ENCODE assay signal across 10 cellular contexts in the genomic region with DNA sequence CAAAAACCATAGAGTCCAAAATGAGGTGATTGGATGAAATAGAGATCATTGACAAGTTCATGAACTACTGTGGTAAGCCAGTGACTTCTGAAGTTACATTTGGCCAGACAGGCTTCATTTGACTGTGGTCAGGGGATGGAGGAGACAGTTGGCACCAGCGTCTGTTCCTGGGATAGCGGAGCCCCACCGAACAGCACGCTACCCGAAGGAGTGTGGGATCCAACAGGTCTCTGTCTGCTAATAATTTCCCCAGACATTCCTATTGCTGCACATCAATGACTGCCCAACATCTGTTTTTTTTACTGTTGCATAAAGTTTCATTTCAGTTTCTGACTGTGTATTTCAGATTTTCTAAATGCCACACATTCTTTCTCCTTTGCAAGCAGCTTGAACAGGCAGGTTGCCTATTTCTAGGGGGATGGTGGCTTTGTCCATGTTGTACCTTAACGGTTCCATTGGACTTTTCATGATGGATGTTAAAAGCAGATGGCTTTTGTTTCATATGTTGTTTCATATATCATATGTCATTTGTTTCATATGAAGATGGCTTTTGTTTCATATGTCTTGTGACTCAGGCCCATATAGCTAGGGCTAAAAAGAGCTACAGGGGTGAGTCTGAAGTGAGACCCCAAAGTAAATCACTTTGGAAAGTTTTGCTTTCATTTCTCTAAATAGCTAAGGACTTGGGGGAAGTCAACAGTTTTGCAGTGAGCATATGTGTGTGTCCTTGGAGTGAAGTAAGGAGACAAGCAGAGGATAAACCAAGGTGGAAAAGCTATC.
DNase-seq lines count a peak whose midpoint lies in the region; TF ChIP-seq lines count a peak whose summit lies in the region.
"Had no signal": no experiment of that assay in that cellular context is flagged by ENCODE, and none has a peak within 500 bp of the region (broad histone marks: within the 10 kb centered on the region; RNA-seq: fewer than 3 reads in every experiment).

No MANE protein-coding gene starts in this region.

- H3K9me3 Mint-ChIP-seq in activated T-helper 1 cell treated with anti-CD3 and anti-CD28 coated beads, Interleukin-12 subunit alpha, Interleukin-12 subunit beta, Interleukin-2, Interleukin-4 antibody, amounts not matched to agents 30 ng/mL and 10 ng/mL and 1 ng/mL, durations not matched to agents 14 hours and 24 hours and 36 hours = no peaks in the 10 kb centered on the region

- POLR2A ChIA-PET in GM10248 (lab: Yijun Ruan, JAX) = no interaction called here

- H3K27me3 Mint-ChIP-seq in activated T-helper 1 cell treated with anti-CD3 and anti-CD28 coated beads, Interleukin-12 subunit alpha, Interleukin-12 subunit beta, Interleukin-2, Interleukin-4 antibody, amounts not matched to agents 30 ng/mL and 10 ng/mL and 1 ng/mL, durations not matched to agents 14 hours and 24 hours and 36 hours (ENCODE audit: insufficient read depth) = no peaks in the 10 kb centered on the region

- no peak overlapping the region for H3K27ac Mint-ChIP-seq in activated T-helper 1 cell treated with anti-CD3 and anti-CD28 coated beads, Interleukin-12 subunit alpha, Interleukin-12 subunit beta, Interleukin-2, Interleukin-4 antibody, amounts not matched to agents 30 ng/mL and 10 ng/mL and 1 ng/mL, durations not matched to agents 14 hours and 24 hours and 36 hours

- no peak overlapping the region for H3K4me3 ChIP-seq in HFF-Myc (replicated peaks; ENCODE audit: low read depth, low read length)
- no peak overlapping the region for H3K4me3 ChIP-seq in OCI-LY1 (ENCODE audit: low read depth, low read length, poor library complexity, severe bottlenecking)
- no peak overlapping the region for H3K4me3 ChIP-seq in coronary artery
- H3K4me3 ChIP-seq: HAP-1 had no signal

- H3K4me3 Mint-ChIP-seq in activated T-helper 1 cell treated with anti-CD3 and anti-CD28 coated beads, Interleukin-12 subunit alpha, Interleukin-12 subunit beta, Interleukin-2, Interleukin-4 antibody, amounts not matched to agents 30 ng/mL and 10 ng/mL and 1 ng/mL, durations not matched to agents 14 hours and 24 hours and 36 hours = no peak overlapping the region

- H3K4me1 ChIP-seq in OCI-LY1 (ENCODE audit: insufficient read depth, low read length, severe bottlenecking) = peaks cover 86% of the 10 kb centered on the region

- no peaks in the 10 kb centered on the region for H3F3A ChIP-seq in OCI-LY1 (ENCODE audit: insufficient read depth, low read length)

- no peak overlapping the region for H2AFZ ChIP-seq in OCI-LY1 (ENCODE audit: low read length)

- H3K36me3 Mint-ChIP-seq in activated T-helper 1 cell treated with anti-CD3 and anti-CD28 coated beads, Interleukin-12 subunit alpha, Interleukin-12 subunit beta, Interleukin-2, Interleukin-4 antibody, amounts not matched to agents 30 ng/mL and 10 ng/mL and 1 ng/mL, durations not matched to agents 14 hours and 24 hours and 36 hours (ENCODE audit: low read depth) = no peaks in the 10 kb centered on the region

- H3K4me1 Mint-ChIP-seq in activated T-helper 1 cell treated with anti-CD3 and anti-CD28 coated beads, Interleukin-12 subunit alpha, Interleukin-12 subunit beta, Interleukin-2, Interleukin-4 antibody, amounts not matched to agents 30 ng/mL and 10 ng/mL and 1 ng/mL, durations not matched to agents 14 hours and 24 hours and 36 hours (ENCODE audit: low read depth) = peaks cover 6% of the 10 kb centered on the region

- intact Hi-C loops in activated T-helper 1 cell treated with anti-CD3 and anti-CD28 coated beads, Interleukin-12 subunit alpha, Interleukin-12 subunit beta, Interleukin-2, Interleukin-4 antibody, amounts not matched to agents 30 ng/mL and 10 ng/mL and 1 ng/mL, durations not matched to agents 14 hours and 24 hours and 36 hours (cut with micrococcal nuclease) = no loop called here

- H3K27me3 ChIP-seq in OCI-LY1 (ENCODE audit: insufficient read depth, low read length) = no peaks in the 10 kb centered on the region

- H4K20me1 ChIP-seq in OCI-LY1 (ENCODE audit: insufficient read depth, low read length) = no peaks in the 10 kb centered on the region

- H3K9me3 ChIP-seq in OCI-LY1 (ENCODE audit: low read length) = no peaks in the 10 kb centered on the region
- H3K9me3 ChIP-seq: HAP-1 had no signal

- no peak for TF ChIP-seq CTCF in GM10248 (IDR thresholded peaks at IDR 0.05; ENCODE audit: control extremely low read depth, extremely low read depth, low read depth, missing control alignments)
- no peak for TF ChIP-seq CTCF in HFF-Myc (IDR thresholded peaks at IDR 0.05; ENCODE audit: low read depth, low read length, missing control alignments)
- no peak for TF ChIP-seq CTCF in OCI-LY1 (IDR thresholded peaks at IDR 0.05; ENCODE audit: low read length)
- TF ChIP-seq CTCF in coronary artery (IDR thresholded peaks at IDR 0.05) = no peak

- peaks cover 5% of the 10 kb centered on the region for H3K36me3 ChIP-seq in OCI-LY1 (ENCODE audit: insufficient read depth, low read length)
- H3K36me3 ChIP-seq: HAP-1 had no signal

- peaks cover 4% of the 10 kb centered on the region; the same call in 1 of the 2 replicates for H3K79me2 ChIP-seq in OCI-LY1 (ENCODE audit: insufficient read depth, low read length)

- CTCF ChIA-PET in GM10248 (lab: Yijun Ruan, JAX) = no interaction called here

- peak overlapping the region; percentile 40 for H3K4me2 ChIP-seq in OCI-LY1 (ENCODE audit: low read length)

- H3K9me2 ChIP-seq in OCI-LY1 (ENCODE audit: low read depth, low read length) = no peaks in the 10 kb centered on the region

- peak overlapping the region; percentile 11 for H3K9ac ChIP-seq in OCI-LY1 (ENCODE audit: low read length)

- H3K27ac ChIP-seq in OCI-LY1 (ENCODE audit: low read depth, low read length, poor library complexity, severe bottlenecking) (peak overlapping the region; percentile 90), coronary artery (no peak overlapping the region)

- DNase-seq in GM10248 (ENCODE audit: extremely low spot score) (peak; percentile 32), HFF-Myc (ENCODE audit: extremely low read depth, low read depth) (peak; percentile 30), kidney glomerular epithelial cell (lab: John Stamatoyannopoulos, UW) (peak; percentile 89), C1 segment of cervical spinal cord (lab: John Stamatoyannopoulos, UW) (no peak), coronary artery (ENCODE audit: low spot score) (no peak), NCI-H774 (lab: John Stamatoyannopoulos, UW) (no peak)
- no peak for DNase-seq in activated T-helper 1 cell treated with anti-CD3 and anti-CD28 coated beads, Interleukin-12 subunit alpha, Interleukin-12 subunit beta, Interleukin-2, Interleukin-4 antibody, amounts not matched to agents 30 ng/mL and 10 ng/mL and 1 ng/mL, durations not matched to agents 14 hours and 24 hours and 36 hours (ENCODE audit: low spot score)
- DNase-seq: NCI-H1048 had no signal

Comparison
In these comparisons a context has a peak if more than half of its experiments do, and no peak if none do; other contexts are left out.
1. DNase-seq: peak in GM10248 (single experiment), HFF-Myc (single experiment) and kidney glomerular epithelial cell (single experiment); none in C1 segment of cervical spinal cord (0 of 14), coronary artery (single experiment), NCI-H774 (single experiment) and activated T-helper 1 cell treated with anti-CD3 and anti-CD28 coated beads, Interleukin-12 subunit alpha, Interleukin-12 subunit beta, Interleukin-2, Interleukin-4 antibody, amounts not matched to agents 30 ng/mL and 10 ng/mL and 1 ng/mL, durations not matched to agents 14 hours and 24 hours and 36 hours (single experiment).